Comparison of ENCODE assay signal across 13 cellular contexts in the genomic region with DNA sequence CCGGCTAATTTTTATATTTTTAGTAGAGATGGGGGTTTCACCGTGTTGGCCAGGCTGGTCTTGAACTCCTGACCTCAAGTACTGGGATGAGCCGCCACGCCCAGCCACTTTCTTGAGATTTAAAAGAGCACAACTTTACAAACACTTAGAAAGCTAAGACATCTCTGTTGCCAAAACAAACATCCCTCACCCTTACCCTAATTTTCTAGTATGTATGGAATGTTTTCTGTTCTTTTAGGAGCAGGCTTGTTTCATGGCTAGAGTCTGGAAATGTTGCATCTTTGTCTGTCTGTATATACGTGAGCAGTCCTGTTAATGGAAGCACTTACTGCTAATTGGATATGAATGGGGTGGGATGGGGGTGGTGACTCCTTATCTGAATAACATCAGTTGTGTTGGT. TPM values are rescaled to one million over a fixed set of nuclear protein-coding genes. Genes with fewer than 3 reads are reported as not detected.
DNase-seq lines count a peak whose midpoint lies in the region; ATAC-seq and TF ChIP-seq lines count a peak whose summit lies in the region.
"Had no signal": no experiment of that assay in that cellular context is flagged by ENCODE, and none has a peak within 500 bp of the region (broad histone marks: within the 10 kb centered on the region; RNA-seq: fewer than 3 reads in every experiment).

No MANE protein-coding gene starts in this region.

- no peak overlapping the region; the same call in none of the 2 replicates for H3K4me2 ChIP-seq in IMR-90 (ENCODE audit: low read depth, low read length)

- TF ChIP-seq CTCF in AG04449 (IDR thresholded peaks at IDR 0.05; ENCODE audit: insufficient read depth, low read length, missing control alignments) = no peak
- TF ChIP-seq CTCF in IMR-90 (conservative IDR thresholded peaks at IDR 0.05; ENCODE audit: low read depth, low read length) = no peak
- TF ChIP-seq CTCF in coronary artery (IDR thresholded peaks at IDR 0.05) = no peak
- no peak for TF ChIP-seq CTCF in mesothelial cell of epicardium (IDR thresholded peaks at IDR 0.05; ENCODE audit: unreplicated experiment)
- no peak for TF ChIP-seq CTCF in testis (IDR thresholded peaks at IDR 0.05)

- H3K27ac ChIP-seq in IMR-90 (ENCODE audit: insufficient read depth, low read length) (no peak overlapping the region), coronary artery (peak overlapping the region; percentile 67 to 76), testis (no peak overlapping the region)

- no peak overlapping the region for H2AK5ac ChIP-seq in IMR-90 (ENCODE audit: low read depth, low read length)

- H3K36me3 ChIP-seq in IMR-90 (ENCODE audit: control insufficient read depth, insufficient read depth, low read length) = no peaks in the 10 kb centered on the region
- no peaks in the 10 kb centered on the region for H3K36me3 ChIP-seq in testis (ENCODE audit: low read depth, missing control alignments)

- H4K8ac ChIP-seq in IMR-90 (ENCODE audit: low read depth in 2 of 2, low read length in 2 of 2) = peak overlapping the region in 1 of 2 experiments; percentile 49; a peak in 1 of 4 replicates

- H3K4me1 Mint-ChIP-seq in mesothelial cell of epicardium = peaks cover 12% of the 10 kb centered on the region
- peaks cover 12% of the 10 kb centered on the region for H3K4me1 Mint-ChIP-seq in activated CD4-positive, alpha-beta memory T cell treated with anti-CD3 and anti-CD28 coated beads for 36 hours (ENCODE audit: low read depth)

- POLR2A ChIA-PET in AG04449 (lab: Yijun Ruan, JAX) (no interaction called here), IMR-90 (lab: Charles Lee; ENCODE audit: unreplicated experiment) (no interaction called here)
- POLR2A ChIA-PET in activated CD4-positive, alpha-beta memory T cell treated with anti-CD3 and anti-CD28 coated beads for 36 hours (lab: Charles Lee) = no interaction called here

- H4K5ac ChIP-seq in IMR-90 (ENCODE audit: low read depth, low read length) = no peak overlapping the region; the same call in none of the 2 replicates

- DNase-seq in AG04449 (ENCODE audit: low read depth, low spot score) (peak; percentile 55), IMR-90 (peak; percentile 33), coronary artery (ENCODE audit: low spot score) (peak; percentile 77), mesothelial cell of epicardium (ENCODE audit: low spot score in 2 of 2, unreplicated experiment in 2 of 2) (no peak), occipital lobe (lab: John Stamatoyannopoulos, UW) (no peak), DMS153 (lab: John Stamatoyannopoulos, UW) (no peak), testis (no peak)
- no peak for DNase-seq in activated CD4-positive, alpha-beta memory T cell treated with anti-CD3 and anti-CD28 coated beads for 36 hours
- DNase-seq: activated CD4-positive, alpha-beta T cell treated with anti-CD3 and anti-CD28 coated beads, Interleukin-2, amount 50 U/mL, for 48 hours; activated naive CD8-positive, alpha-beta T cell treated with anti-CD3 and anti-CD28 coated beads, Interleukin-2, amount 50 U/mL, for 24 hours; foreskin melanocyte had no signal

- no peak overlapping the region for H4K91ac ChIP-seq in IMR-90 (ENCODE audit: insufficient read depth, low read depth, low read length)

- H3K9me3 ChIP-seq in IMR-90 (ENCODE audit: control insufficient read depth, insufficient read depth, low read length) (no peaks in the 10 kb centered on the region), testis (no peaks in the 10 kb centered on the region)

- H3K9ac ChIP-seq in IMR-90 (ENCODE audit: low read depth, low read length) = no peak overlapping the region

- H3K36me3 Mint-ChIP-seq in mesothelial cell of epicardium = no peaks in the 10 kb centered on the region
- no peaks in the 10 kb centered on the region for H3K36me3 Mint-ChIP-seq in activated CD4-positive, alpha-beta memory T cell treated with anti-CD3 and anti-CD28 coated beads for 36 hours

- H4K20me1 ChIP-seq in IMR-90 (ENCODE audit: insufficient read depth, low read length) = no peaks in the 10 kb centered on the region

- intact Hi-C loops in IMR-90 (cut with micrococcal nuclease) (no loop called here), testis (cut with DNase I; ENCODE audit: low total_unique reads) (no loop called here)
- intact Hi-C loops in activated CD4-positive, alpha-beta memory T cell treated with anti-CD3 and anti-CD28 coated beads for 36 hours (cut with micrococcal nuclease) = no loop called here

- peak overlapping the region; percentile 74 for H3K27ac Mint-ChIP-seq in mesothelial cell of epicardium
- H3K27ac Mint-ChIP-seq in activated CD4-positive, alpha-beta memory T cell treated with anti-CD3 and anti-CD28 coated beads for 36 hours = no peak overlapping the region
- H3K27ac Mint-ChIP-seq: activated naive CD8-positive, alpha-beta T cell treated with anti-CD3 and anti-CD28 coated beads, Interleukin-2, amount 50 U/mL, for 24 hours had no signal

- TF ChIP-seq RAD21 in IMR-90 (IDR thresholded peaks at IDR 0.05; ENCODE audit: low read length) = no peak

- H3K18ac ChIP-seq in IMR-90 (ENCODE audit: low read depth, low read length) = no peak overlapping the region

- H3K14ac ChIP-seq in IMR-90 (replicated peaks; ENCODE audit: low read depth, low read length) = no peak overlapping the region

- BruUV-seq in IMR-90 (replicated peaks; lab: Mats Ljungman, UMichigan) = no TSS peak

- CTCF ChIA-PET in AG04449 (lab: Yijun Ruan, JAX) = no interaction called here
- CTCF ChIA-PET in IMR-90 (lab: Yijun Ruan, JAX) = no interaction called here
- CTCF ChIA-PET in activated CD4-positive, alpha-beta memory T cell treated with anti-CD3 and anti-CD28 coated beads for 36 hours (lab: Charles Lee) = no interaction called here

- in situ Hi-C loops in IMR-90 (cut with MboI; ENCODE audit: low sequenced_read_pairs) = no loop called here

- no peaks in the 10 kb centered on the region for H3K27me3 Mint-ChIP-seq in mesothelial cell of epicardium (ENCODE audit: low read depth)
- no peaks in the 10 kb centered on the region for H3K27me3 Mint-ChIP-seq in activated CD4-positive, alpha-beta memory T cell treated with anti-CD3 and anti-CD28 coated beads for 36 hours
- H3K27me3 Mint-ChIP-seq: activated naive CD8-positive, alpha-beta T cell treated with anti-CD3 and anti-CD28 coated beads, Interleukin-2, amount 50 U/mL, for 24 hours had no signal

- H3K9me3 Mint-ChIP-seq in mesothelial cell of epicardium = peaks cover 4% of the 10 kb centered on the region
- H3K9me3 Mint-ChIP-seq in activated CD4-positive, alpha-beta memory T cell treated with anti-CD3 and anti-CD28 coated beads for 36 hours = no peaks in the 10 kb centered on the region

- H3K56ac ChIP-seq in IMR-90 (ENCODE audit: extremely low read depth, insufficient read depth, low read length) = no peak overlapping the region

- H2AFZ ChIP-seq in IMR-90 (replicated peaks; ENCODE audit: low read length, poor library complexity) = no peak overlapping the region

- H3K23ac ChIP-seq in IMR-90 (ENCODE audit: low read depth, low read length) = no peak overlapping the region

- H2BK5ac ChIP-seq in IMR-90 (ENCODE audit: low read depth, low read length, poor library complexity, severe bottlenecking) = no peak overlapping the region

- no peak overlapping the region for H3K4me3 Mint-ChIP-seq in mesothelial cell of epicardium
- no peak overlapping the region for H3K4me3 Mint-ChIP-seq in activated CD4-positive, alpha-beta memory T cell treated with anti-CD3 and anti-CD28 coated beads for 36 hours
- H3K4me3 Mint-ChIP-seq: activated naive CD8-positive, alpha-beta T cell treated with anti-CD3 and anti-CD28 coated beads, Interleukin-2, amount 50 U/mL, for 24 hours had no signal

- no peak overlapping the region for H2BK15ac ChIP-seq in IMR-90 (ENCODE audit: low read depth, low read length)

- dilution Hi-C loops in IMR-90 (cut with HindIII; ENCODE audit: low sequenced_read_pairs, unreplicated experiment) = no loop called here

- WGBS in IMR-90 (ENCODE audit: extremely low coverage in 2 of 2, insufficient read length in 1 of 2), 2 experiments = no CpG with 5 or more reads among the region's 5 CpGs
- WGBS in testis, 2 donors = 34 to 52% methylated on average over 5 of the region's 5 CpGs

- TF ChIP-seq POLR2A in IMR-90 (IDR thresholded peaks at IDR 0.05; ENCODE audit: low read depth, low read length) = no peak
- TF ChIP-seq POLR2A in testis (IDR thresholded peaks at IDR 0.05) = no peak

- peak; percentile 70 for ATAC-seq in IMR-90 (ENCODE audit: low read depth)
- ATAC-seq: activated naive CD8-positive, alpha-beta T cell treated with anti-CD3 and anti-CD28 coated beads, Interleukin-2, amount 50 U/mL, for 24 hours had no signal

- peak overlapping the region; percentile 70 for H2BK20ac ChIP-seq in IMR-90 (ENCODE audit: low read depth, low read length)

- no peak overlapping the region for H3K4ac ChIP-seq in IMR-90 (ENCODE audit: low read depth, low read length)

- H2BK120ac ChIP-seq in IMR-90 (ENCODE audit: low read depth, low read length) = peak overlapping the region; percentile 54; the same call in 1 of the 2 replicates

- H3K4me3 ChIP-seq in AG04449 (ENCODE audit: low read depth, low read length) (no peak overlapping the region), IMR-90 (ENCODE audit: insufficient read depth, low read depth, low read length) (no peak overlapping the region), coronary artery (peak overlapping the region; percentile 37), testis (no peak overlapping the region)

- H3K4me1 ChIP-seq in IMR-90 (ENCODE audit: control insufficient read depth, insufficient read depth, low read length) = peaks cover 6% of the 10 kb centered on the region
- H3K4me1 ChIP-seq in testis = no peaks in the 10 kb centered on the region

- no peaks in the 10 kb centered on the region for H3K79me1 ChIP-seq in IMR-90 (ENCODE audit: low read depth in 1 of 2, low read length in 2 of 2)

- H3K27me3 ChIP-seq in IMR-90 (ENCODE audit: control insufficient read depth, insufficient read depth, low read length) (no peaks in the 10 kb centered on the region; the same call in 1 of the 2 replicates), testis (no peaks in the 10 kb centered on the region)

- no peak overlapping the region for H2AK9ac ChIP-seq in IMR-90 (replicated peaks; ENCODE audit: low read depth, low read length, poor library complexity)

- 0 out of 2 replicates have a peak, but pooled peaks cover 3% of the 10 kb centered on the region for H3K9me1 ChIP-seq in IMR-90 (ENCODE audit: insufficient read depth, low read length)

RNA-seq across cellular contexts. Expression of gene OLAH, which starts 2.9 kb away (rescaled TPM):
- total RNA-seq in IMR-90 (2012; rRNA removed) (under 0.01 TPM in 1 of 2 replicates, not detected in the other), mesothelial cell of epicardium (0.54 to 0.84 TPM (median 0.69 TPM) in 3 replicates), occipital lobe (0.31 TPM), testis (10 to 100 TPM in 1 of 2 donors, 1 to 10 TPM in 1; 6.1 to 11.1 TPM)
- polyA plus RNA-seq in IMR-90 (2012; rRNA removed) (not detected in 2 replicates), testis (ENCODE audit: insufficient read depth, low read depth, low replicate concordance) (50.6 TPM)
- polyA plus RNA-seq in IMR-90 (2012; cell fraction: cytosol; rRNA removed) = not detected in 2 replicates
- polyA plus RNA-seq in IMR-90 (2012; cell fraction: nucleus; rRNA removed; ENCODE audit: low replicate concordance) = not detected in 2 replicates
- under 1 TPM; 0.31 to 0.34 TPM for total RNA-seq in activated CD4-positive, alpha-beta memory T cell treated with anti-CD3 and anti-CD28 coated beads for 36 hours
- total RNA-seq: mononuclear cell, SK-MEL-5 had no signal

RNA-seq across cellular contexts. Expression of gene ACBD7, which starts 42.0 kb away (rescaled TPM):
- 0.54 and 1.1 TPM in 2 replicates for total RNA-seq in IMR-90 (2012; rRNA removed)
- 0.26 and 0.29 TPM in 2 replicates for polyA plus RNA-seq in IMR-90 (2012; rRNA removed)
- 0.04 and 0.05 TPM in 2 replicates for polyA plus RNA-seq in IMR-90 (2012; cell fraction: cytosol; rRNA removed)
- polyA plus RNA-seq in IMR-90 (2012; cell fraction: nucleus; rRNA removed; ENCODE audit: low replicate concordance) = 0.15 TPM in 1 of 2 replicates, not detected in the other
- 2.1 to 3.1 TPM (median 2.4 TPM) in 3 replicates for total RNA-seq in mesothelial cell of epicardium
- total RNA-seq in occipital lobe = 10.8 TPM
- 1 to 10 TPM; 1.7 to 1.9 TPM for total RNA-seq in activated CD4-positive, alpha-beta memory T cell treated with anti-CD3 and anti-CD28 coated beads for 36 hours
- total RNA-seq in testis = 1 to 10 TPM; 6.6 to 7.7 TPM
- polyA plus RNA-seq in testis (ENCODE audit: insufficient read depth, low read depth, low replicate concordance) = 5.6 TPM

RNA-seq across cellular contexts. Expression of gene RPP38, which starts 50.5 kb away (rescaled TPM):
- total RNA-seq in IMR-90 (2012; rRNA removed) = 12.4 and 13.1 TPM in 2 replicates
- polyA plus RNA-seq in IMR-90 (2012; rRNA removed) = 18.0 and 19.0 TPM in 2 replicates
- polyA plus RNA-seq in IMR-90 (2012; cell fraction: cytosol; rRNA removed) = 6.4 and 12.3 TPM in 2 replicates
- polyA plus RNA-seq in IMR-90 (2012; cell fraction: nucleus; rRNA removed; ENCODE audit: low replicate concordance) = 3.0 and 6.7 TPM in 2 replicates
- 16.0 to 16.2 TPM (median 16.2 TPM) in 3 replicates for total RNA-seq in mesothelial cell of epicardium
- 7.0 TPM for total RNA-seq in occipital lobe
- total RNA-seq in activated CD4-positive, alpha-beta memory T cell treated with anti-CD3 and anti-CD28 coated beads for 36 hours = 10 to 100 TPM; 18.3 to 19.2 TPM
- total RNA-seq in testis = 10 to 100 TPM; 30.3 to 41.4 TPM
- 73.4 TPM for polyA plus RNA-seq in testis (ENCODE audit: insufficient read depth, low read depth, low replicate concordance)

Comparison
In these comparisons a context has a peak if more than half of its experiments do, and no peak if none do; other contexts are left out.
1. DNase-seq: peak in AG04449 (single experiment), IMR-90 (single experiment) and coronary artery (single experiment); none in mesothelial cell of epicardium (0 of 2), occipital lobe (single experiment), activated CD4-positive, alpha-beta memory T cell treated with anti-CD3 and anti-CD28 coated beads for 36 hours (single experiment), DMS153 (single experiment) and testis (single experiment).
2. H3K27ac ChIP-seq: peak in coronary artery (2 of 2); none in IMR-90 (single experiment) and testis (0 of 2).